Comparison of ENCODE assay signal across 26 cellular contexts in the genomic region with DNA sequence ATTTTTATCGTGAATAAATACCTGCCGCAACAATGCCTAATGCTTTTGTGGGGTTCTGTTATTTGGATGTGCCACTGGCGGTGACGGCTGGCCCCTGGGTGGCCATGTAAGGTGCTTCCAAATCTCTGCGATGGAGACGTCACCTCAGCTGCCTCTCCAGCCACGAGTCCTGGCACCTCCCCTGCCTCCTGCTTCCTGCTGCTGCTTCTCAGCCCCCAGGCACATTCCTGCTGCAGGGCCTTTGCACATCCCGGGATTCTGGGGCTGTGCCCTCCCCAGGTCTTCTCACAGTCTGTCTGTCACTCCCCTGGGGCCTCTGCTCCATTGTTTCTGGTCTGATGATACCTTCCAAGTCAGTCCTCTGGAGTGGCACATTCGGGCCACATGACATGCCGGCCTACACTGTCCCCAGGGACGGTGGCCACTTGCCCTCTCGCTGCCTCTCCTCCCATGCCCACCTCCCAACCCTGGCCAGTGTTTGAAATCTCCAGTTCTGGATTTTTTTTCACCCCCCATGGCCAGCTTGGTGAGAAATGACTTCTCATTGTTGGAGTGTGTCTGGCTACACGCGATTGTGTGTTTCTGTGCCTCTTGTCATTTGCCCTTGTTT.
A peak's percentile ranks its signal among the peaks of the same experiment; 100 is the strongest.
DNase-seq lines count a peak whose midpoint lies in the region; ATAC-seq and TF ChIP-seq lines count a peak whose summit lies in the region.
"Had no signal": no experiment of that assay in that cellular context is flagged by ENCODE, and none has a peak within 500 bp of the region (broad histone marks: within the 10 kb centered on the region; RNA-seq: fewer than 3 reads in every experiment).

No MANE protein-coding gene starts in this region.

- no peak overlapping the region for H3K27ac ChIP-seq in left lung
- no peak overlapping the region for H3K27ac ChIP-seq in sigmoid colon
- H3K27ac ChIP-seq: GM23248, neutrophil, thyroid gland had no signal

- H3K27me3 Mint-ChIP-seq in chondrocyte (ENCODE audit: low read depth) = peaks cover 16% of the 10 kb centered on the region
- H3K27me3 Mint-ChIP-seq: activated CD8-positive, alpha-beta memory T cell treated with anti-CD3 and anti-CD28 coated beads, Interleukin-2, amount 10 ng/mL, durations not matched to agents 7 days and 5 days; stimulated activated naive CD8-positive, alpha-beta T cell treated with anti-CD3 and anti-CD28 coated beads, Interleukin-15, Interleukin-2, amounts not matched to agents 100 ng/mL and 50 ng/mL, for 24 hours had no signal

- TF ChIP-seq POLR2A in sigmoid colon (IDR thresholded peaks at IDR 0.05) = no peak

- peaks cover 3% of the 10 kb centered on the region for H3K9me3 Mint-ChIP-seq in chondrocyte (ENCODE audit: low read depth)

- H3K9me3 ChIP-seq in left lung = no peaks in the 10 kb centered on the region
- H3K9me3 ChIP-seq in sigmoid colon = no peaks in the 10 kb centered on the region
- H3K9me3 ChIP-seq: A549, neutrophil, thyroid gland had no signal

- 80 to 83% methylated on average over 14 of the region's 14 CpGs for WGBS in sigmoid colon, 2 donors

- H3K4me3 Mint-ChIP-seq in chondrocyte (ENCODE audit: unreplicated experiment) = no peak overlapping the region
- H3K4me3 Mint-ChIP-seq: activated CD8-positive, alpha-beta memory T cell treated with anti-CD3 and anti-CD28 coated beads, Interleukin-2, amount 10 ng/mL, durations not matched to agents 7 days and 5 days; activated T-helper 1 cell treated with anti-CD3 and anti-CD28 coated beads, Interleukin-12 subunit alpha, Interleukin-12 subunit beta, Interleukin-2, Interleukin-4 antibody, amounts not matched to agents 30 ng/mL and 10 ng/mL and 1 ng/mL, durations not matched to agents 14 hours and 24 hours and 36 hours; B cell; stimulated activated naive CD8-positive, alpha-beta T cell treated with anti-CD3 and anti-CD28 coated beads, Interleukin-15, Interleukin-2, amounts not matched to agents 100 ng/mL and 50 ng/mL, for 24 hours; T-cell had no signal

- H3K4me1 ChIP-seq in left lung = no peaks in the 10 kb centered on the region
- no peaks in the 10 kb centered on the region for H3K4me1 ChIP-seq in sigmoid colon
- H3K4me1 ChIP-seq: thyroid gland had no signal

- H3K36me3 ChIP-seq in left lung = no peaks in the 10 kb centered on the region
- H3K36me3 ChIP-seq in sigmoid colon = no peaks in the 10 kb centered on the region
- H3K36me3 ChIP-seq: neutrophil, thyroid gland had no signal

- peak; percentile 4 for DNase-seq in activated naive CD4-positive, alpha-beta T cell treated with anti-CD3 and anti-CD28 coated beads, Interleukin-2, amount 50 U/mL, for 16 hours
- no peak for DNase-seq in activated naive CD4-positive, alpha-beta T cell treated with Interleukin-2 at 50 U/mL for 16 hours
- DNase-seq in chondrocyte (ENCODE audit: low spot score) = peak; percentile 58
- DNase-seq in left lung = peak; percentile 10 to 39
- peak; percentile 29 for DNase-seq in sigmoid colon
- DNase-seq in COLO829 (ENCODE audit: low spot score) = no peak
- no peak for DNase-seq in GM20000 (ENCODE audit: low spot score)
- DNase-seq: activated CD4-positive, alpha-beta T cell treated with anti-CD3 and anti-CD28 coated beads for 4 hours; activated CD8-positive, alpha-beta memory T cell treated with anti-CD3 and anti-CD28 coated beads, Interleukin-2, amount 10 ng/mL, durations not matched to agents 7 days and 5 days; amniotic stem cell; COR-L47; dermis blood vessel endothelial cell; GM23248; IMR-90; NCI-H1092 treated with DMSO at 0.1 percent for 48 hours; NCI-H2029; NCI-H82; stimulated activated CD4-positive, alpha-beta T cell treated with anti-CD3 and anti-CD28 coated beads, Interleukin-12 subunit alpha, Interleukin-12 subunit beta, amount 100 ng/mL, for 4 hours; T-cell; thyroid gland had no signal

- TF ChIP-seq EP300 in sigmoid colon (IDR thresholded peaks at IDR 0.05) = no peak

- no peaks in the 10 kb centered on the region for H3K36me3 Mint-ChIP-seq in chondrocyte (ENCODE audit: low read depth)
- H3K36me3 Mint-ChIP-seq: activated CD8-positive, alpha-beta memory T cell treated with anti-CD3 and anti-CD28 coated beads, Interleukin-2, amount 10 ng/mL, durations not matched to agents 7 days and 5 days; T-cell had no signal

- ATAC-seq in left lung (no peak), HG02870 (IDR thresholded peaks at IDR 0.05; ENCODE audit: unreplicated experiment) (no peak)
- ATAC-seq: A549; activated CD8-positive, alpha-beta memory T cell treated with anti-CD3 and anti-CD28 coated beads, Interleukin-2, amount 10 ng/mL, durations not matched to agents 7 days and 5 days; T-cell had no signal

- no peaks in the 10 kb centered on the region for H3K4me1 Mint-ChIP-seq in chondrocyte (ENCODE audit: low read depth)
- H3K4me1 Mint-ChIP-seq: activated CD8-positive, alpha-beta memory T cell treated with anti-CD3 and anti-CD28 coated beads, Interleukin-2, amount 10 ng/mL, durations not matched to agents 7 days and 5 days; B cell; T-cell had no signal

- TF ChIP-seq CTCF in chondrocyte (IDR thresholded peaks at IDR 0.05) (no peak), left lung (IDR thresholded peaks at IDR 0.05) (no peak), sigmoid colon (IDR thresholded peaks at IDR 0.05) (no peak), GM20000 (IDR thresholded peaks at IDR 0.05; ENCODE audit: extremely low read depth, missing control alignments) (no peak)

- peaks cover 0 to 49% of the 10 kb centered on the region in 2 donors for H3K27me3 ChIP-seq in left lung
- peaks cover 0 to 14% (median 0%) of the 10 kb centered on the region in 3 donors for H3K27me3 ChIP-seq in sigmoid colon
- H3K27me3 ChIP-seq: neutrophil, thyroid gland had no signal

- H3K27ac Mint-ChIP-seq in chondrocyte (ENCODE audit: unreplicated experiment) = no peak overlapping the region
- H3K27ac Mint-ChIP-seq: activated CD8-positive, alpha-beta memory T cell treated with anti-CD3 and anti-CD28 coated beads, Interleukin-2, amount 10 ng/mL, durations not matched to agents 7 days and 5 days; activated T-helper 1 cell treated with anti-CD3 and anti-CD28 coated beads, Interleukin-12 subunit alpha, Interleukin-12 subunit beta, Interleukin-2, Interleukin-4 antibody, amounts not matched to agents 30 ng/mL and 10 ng/mL and 1 ng/mL, durations not matched to agents 14 hours and 24 hours and 36 hours; B cell; stimulated activated naive CD8-positive, alpha-beta T cell treated with anti-CD3 and anti-CD28 coated beads, Interleukin-15, Interleukin-2, amounts not matched to agents 100 ng/mL and 50 ng/mL, for 24 hours; T-cell had no signal

- intact Hi-C loops in left lung (cut with DNase I) (no loop called here), sigmoid colon (cut with DNase I) (no loop called here)

- H3K4me3 ChIP-seq in left lung (no peak overlapping the region), sigmoid colon (no peak overlapping the region)
- H3K4me3 ChIP-seq: A549, GM23248, thyroid gland had no signal

Comparison
In these comparisons a context has a peak if more than half of its experiments do, and no peak if none do; other contexts are left out.
1. DNase-seq: peak in activated naive CD4-positive, alpha-beta T cell treated with anti-CD3 and anti-CD28 coated beads, Interleukin-2, amount 50 U/mL, for 16 hours (single experiment), chondrocyte (single experiment), left lung (2 of 2) and sigmoid colon (single experiment); none in activated naive CD4-positive, alpha-beta T cell treated with Interleukin-2 at 50 U/mL for 16 hours (single experiment), COLO829 (single experiment) and GM20000 (single experiment).